15 cellular contexts compared by ENCODE assay signal in genomic region chr5:72305194-72306142, GRCh38. TPM values are rescaled to one million over a fixed set of nuclear protein-coding genes. Genes with fewer than 3 reads are reported as not detected.
DNase-seq lines count a peak whose midpoint lies in the region; ATAC-seq and TF ChIP-seq lines count a peak whose summit lies in the region.
"Had no signal": no experiment of that assay in that cellular context is flagged by ENCODE, and none has a peak within 500 bp of the region (broad histone marks: within the 10 kb centered on the region; RNA-seq: fewer than 3 reads in every experiment).

No MANE protein-coding gene starts in this region.

- TF ChIP-seq POLR2A in gastrocnemius medialis (IDR thresholded peaks at IDR 0.05), result no peak

- no peaks in the 10 kb centered on the region for H3K27me3 ChIP-seq in gastrocnemius medialis
- no peaks in the 10 kb centered on the region for H3K27me3 ChIP-seq in heart right ventricle
- H3K27me3 ChIP-seq: colonic mucosa had no signal

- peak; percentile 83 for DNase-seq in GM12865 (ENCODE audit: low read depth)
- DNase-seq in gastrocnemius medialis, result no peak
- no peak for DNase-seq in ureter (ENCODE audit: low spot score)
- DNase-seq in heart right ventricle, result no peak
- DNase-seq in mucosa of gallbladder (ENCODE audit: low spot score), result no peak
- DNase-seq in T-helper 9 cell, result no peak
- DNase-seq: activated CD8-positive, alpha-beta memory T cell treated with anti-CD3 and anti-CD28 coated beads, Interleukin-2, amount 50 U/mL, for 48 hours; colonic mucosa; DMS79 treated with DMSO at 0.1 percent for 48 hours; hippocampal formation; NCI-H226; stimulated activated CD4-positive, alpha-beta T cell treated with anti-CD3 and anti-CD28 coated beads, Interleukin-4, amount 100 ng/mL, for 24 hours had no signal

- H3K9me3 ChIP-seq in gastrocnemius medialis (no peaks in the 10 kb centered on the region), heart right ventricle (no peaks in the 10 kb centered on the region)
- H3K9me3 ChIP-seq: colonic mucosa had no signal

- H3K27ac ChIP-seq in cingulate gyrus (ENCODE audit: low read depth, low read length), result peak overlapping the region; percentile 5
- peak overlapping the region in 3 of 4 donors; percentile 12 to 91 (median 16) for H3K27ac ChIP-seq in gastrocnemius medialis
- peak overlapping the region in 3 of 10 donors; percentile 1 to 57 (median 22) for H3K27ac ChIP-seq in heart right ventricle
- H3K27ac ChIP-seq: colonic mucosa had no signal

- TF ChIP-seq CTCF in GM12865 (IDR thresholded peaks at IDR 0.05; ENCODE audit: insufficient read depth, low read depth, low read length, missing control alignments), result no peak
- no peak for TF ChIP-seq CTCF in gastrocnemius medialis (IDR thresholded peaks at IDR 0.05 in 4 of 5, conservative IDR thresholded peaks at IDR 0.05 in 1 of 5)
- no peak for TF ChIP-seq CTCF in heart right ventricle (IDR thresholded peaks at IDR 0.05)

- intact Hi-C loops in gastrocnemius medialis (cut with DNase I; ENCODE audit: low total_unique reads), result no loop called here
- intact Hi-C loops in heart right ventricle (cut with DNase I), result loop anchor here in 8 of 10 donors (2.0 to 10.0 kb wide), 8 partner anchors 53 to 523 kb away; no protein-coding TSS in a partner anchor

- peak overlapping the region; percentile 50 for H3K4me3 ChIP-seq in GM12865 (ENCODE audit: low read depth, low read length)
- H3K4me3 ChIP-seq in gastrocnemius medialis, result no peak overlapping the region
- no peak overlapping the region for H3K4me3 ChIP-seq in heart right ventricle
- H3K4me3 ChIP-seq: colonic mucosa had no signal

- in situ Hi-C loops in gastrocnemius medialis (cut with MboI; ENCODE audit: low sequenced_read_pairs in 4 of 4), result loop anchor here in 3 of 4 donors (5.0 to 25.0 kb wide), 5 partner anchors 168 to 721 kb away; partner anchors contain the start of gene MCCC2 (in 1 of the 3)

- WGBS in heart right ventricle, 2 donors, result 94 to 100% methylated on average over 2 of the region's 2 CpGs

- no peaks in the 10 kb centered on the region for H3K36me3 ChIP-seq in gastrocnemius medialis
- peaks cover 0 to 29% (median 3%) of the 10 kb centered on the region in 9 donors for H3K36me3 ChIP-seq in heart right ventricle
- H3K36me3 ChIP-seq: colonic mucosa had no signal

- ATAC-seq in HG03280 (IDR thresholded peaks at IDR 0.05; ENCODE audit: unreplicated experiment), result peak; percentile 17
- no peak for ATAC-seq in gastrocnemius medialis
- no peak for ATAC-seq in heart right ventricle
- ATAC-seq: SK-N-SH treated with all-trans-retinoic acid at 6 μM for 48 hours had no signal

- peaks cover 8 to 17% of the 10 kb centered on the region in 2 donors for H3K4me1 ChIP-seq in gastrocnemius medialis
- H3K4me1 ChIP-seq in heart right ventricle, result peaks cover 0 to 36% (median 17%) of the 10 kb centered on the region in 9 donors

RNA-seq across cellular contexts. Expression of gene MRPS27, which starts 14.6 kb away (rescaled TPM):
- total RNA-seq in gastrocnemius medialis (10 to 100 TPM; 33.2 to 74.9 (median 62.3) TPM), ureter (69.0 TPM), heart right ventricle (10 to 100 TPM; 55.7 to 91.8 (median 79.2) TPM), mucosa of gallbladder (35.3 TPM)
- polyA plus RNA-seq in heart right ventricle, result 10 to 100 TPM; 20.8 to 42.9 TPM

RNA-seq across cellular contexts. Expression of gene PTCD2, which starts 14.7 kb away (rescaled TPM):
- total RNA-seq in gastrocnemius medialis (10 to 100 TPM in 1 of 4 donors, 1 to 10 TPM in 3; 6.7 to 13.2 (median 9.5) TPM), ureter (17.0 TPM), heart right ventricle (10 to 100 TPM; 11.3 to 28.9 (median 22.5) TPM), mucosa of gallbladder (7.7 TPM)
- polyA plus RNA-seq in heart right ventricle, result 1 to 10 TPM; 1.8 to 4.4 TPM
